29 cellular contexts compared by ENCODE assay signal in genomic region chr16:49516382-49517036, GRCh38.
"Had no signal": no experiment of that assay in that cellular context is flagged by ENCODE, and none has a peak within 500 bp of the region (broad histone marks: within the 10 kb centered on the region; RNA-seq: fewer than 3 reads in every experiment).

No MANE protein-coding gene starts in this region.

- H3K4me3 ChIP-seq: colonic mucosa, gastroesophageal sphincter, heart left ventricle, hepatocyte, lower lobe of right lung, sigmoid colon, skin epidermis, stomach, thyroid gland had no signal

- H3K36me3 Mint-ChIP-seq: memory B cell; naive B cell; natural killer cell treated with Interleukin-12 subunit alpha and Interleukin-12 subunit beta and Interleukin-15 and Interleukin-18, amount 100 ng/mL, for 72 hours had no signal

- H3K4me1 Mint-ChIP-seq: memory B cell, naive B cell, neural crest cell had no signal

- ATAC-seq: esophagus mucosa, gastroesophageal sphincter, heart left ventricle, left cardiac atrium, left ventricle myocardium superior, lower lobe of right lung, right cardiac atrium had no signal

- H3K4me3 Mint-ChIP-seq: dendritic cell treated with granulocyte-macrophage colony-stimulating factor and Interleukin-4, amounts not matched to agents 40 ng/mL and 50 ng/mL, for 4 days; endodermal cell; memory B cell; natural killer cell treated with Interleukin-12 subunit alpha and Interleukin-12 subunit beta and Interleukin-15 and Interleukin-18, amount 100 ng/mL, for 72 hours; neural crest cell had no signal

- H3K27ac Mint-ChIP-seq: dendritic cell treated with granulocyte-macrophage colony-stimulating factor and Interleukin-4, amounts not matched to agents 40 ng/mL and 50 ng/mL, for 4 days; endodermal cell; memory B cell; naive B cell; natural killer cell treated with Interleukin-12 subunit alpha and Interleukin-12 subunit beta and Interleukin-15 and Interleukin-18, amount 100 ng/mL, for 72 hours; progenitor cell of endocrine pancreas had no signal

- H3K27me3 Mint-ChIP-seq: dendritic cell treated with granulocyte-macrophage colony-stimulating factor and Interleukin-4, amounts not matched to agents 40 ng/mL and 50 ng/mL, for 4 days; memory B cell; naive B cell; natural killer cell treated with Interleukin-12 subunit alpha and Interleukin-12 subunit beta and Interleukin-15 and Interleukin-18, amount 100 ng/mL, for 72 hours; progenitor cell of endocrine pancreas had no signal

- DNase-seq: colonic mucosa; effector CD8-positive, alpha-beta T cell; endodermal cell; foreskin fibroblast; heart left ventricle; left cardiac atrium; left ventricle myocardium superior; lower lobe of right lung; naive B cell; sigmoid colon; stimulated activated CD4-positive, alpha-beta T cell treated with anti-CD3 and anti-CD28 coated beads, Interleukin-15, amount 100 ng/mL, for 24 hours; stimulated activated CD4-positive, alpha-beta T cell treated with anti-CD3 and anti-CD28 coated beads, Interleukin-2, amount 100 ng/mL, for 48 hours; stimulated activated CD8-positive, alpha-beta memory T cell treated with anti-CD3 and anti-CD28 coated beads, Interleukin-4, amount 100 ng/mL, for 48 hours; stimulated activated naive CD4-positive, alpha-beta T cell; stomach; thyroid gland had no signal

- H3K9me3 ChIP-seq: colonic mucosa, gastroesophageal sphincter, heart left ventricle, lower lobe of right lung, neutrophil, sigmoid colon, stomach, thyroid gland had no signal

- H3K27ac ChIP-seq: colonic mucosa, epithelial cell of prostate, gastroesophageal sphincter, heart left ventricle, hepatocyte, lower lobe of right lung, neutrophil, parathyroid adenoma, sigmoid colon, skin epidermis, stomach, thyroid gland had no signal

- H3K4me1 ChIP-seq: colonic mucosa, gastroesophageal sphincter, heart left ventricle, lower lobe of right lung, parathyroid adenoma, sigmoid colon, thyroid gland had no signal

- H3K36me3 ChIP-seq: colonic mucosa, lower lobe of right lung, neutrophil, sigmoid colon, stomach, thyroid gland had no signal

- H3K27me3 ChIP-seq: colonic mucosa, gastroesophageal sphincter, heart left ventricle, hepatocyte, neutrophil, sigmoid colon, stomach, thyroid gland had no signal

- H3K9me3 Mint-ChIP-seq: dendritic cell treated with granulocyte-macrophage colony-stimulating factor and Interleukin-4, amounts not matched to agents 40 ng/mL and 50 ng/mL, for 4 days; endodermal cell; memory B cell; naive B cell; natural killer cell treated with Interleukin-12 subunit alpha and Interleukin-12 subunit beta and Interleukin-15 and Interleukin-18, amount 100 ng/mL, for 72 hours; neural crest cell had no signal
